10 cellular contexts compared by ENCODE assay signal in the genomic region with DNA sequence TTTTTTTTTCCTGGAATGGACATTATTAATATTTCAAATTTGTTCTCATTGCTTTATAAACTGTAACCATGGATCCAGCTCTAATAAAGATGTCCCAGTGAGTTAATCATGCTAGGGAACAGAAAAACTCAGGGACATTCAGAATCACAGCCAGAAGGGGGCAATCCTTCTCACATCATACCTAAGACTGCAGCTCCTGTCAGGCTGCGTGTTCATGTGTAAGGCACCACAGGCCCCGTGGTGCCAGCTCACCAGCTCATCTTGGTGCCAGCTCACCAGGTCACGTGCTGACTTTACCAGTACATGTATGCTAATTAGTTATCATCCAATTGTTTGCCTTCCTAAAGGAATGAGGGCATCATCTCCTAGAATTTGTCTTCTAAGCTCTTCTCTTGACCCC.
DNase-seq lines count a peak whose midpoint lies in the region; ATAC-seq and TF ChIP-seq lines count a peak whose summit lies in the region.
"Had no signal": no experiment of that assay in that cellular context is flagged by ENCODE, and none has a peak within 500 bp of the region (broad histone marks: within the 10 kb centered on the region; RNA-seq: fewer than 3 reads in every experiment).

No MANE protein-coding gene starts in this region.

- H3K4me1 ChIP-seq in DND-41 (ENCODE audit: insufficient read depth, low read length) = no peaks in the 10 kb centered on the region
- H3K4me1 ChIP-seq: SJCRH30 had no signal

- H3K9me3 ChIP-seq in DND-41 (ENCODE audit: insufficient read depth, low read length, severe bottlenecking) = no peaks in the 10 kb centered on the region
- H3K9me3 ChIP-seq: neutrophil, SJCRH30 had no signal

- peak; percentile 35 for TF ChIP-seq CTCF in DND-41 (IDR thresholded peaks at IDR 0.05; ENCODE audit: borderline replicate concordance, extremely low read depth, low read length, poor library complexity, severe bottlenecking)
- TF ChIP-seq CTCF in HFF-Myc (IDR thresholded peaks at IDR 0.05; ENCODE audit: low read depth, low read length, missing control alignments) = peak; percentile 40
- peak in 38 of 56 donors; percentile 12 to 49 (median 28) for TF ChIP-seq CTCF in dorsolateral prefrontal cortex (IDR thresholded peaks at IDR 0.05 in 54 of 56, conservative IDR thresholded peaks at IDR 0.05 in 2 of 56; ENCODE audit: low read depth in 1 of 56, partially characterized antibody in 56 of 56)

- H3K36me3 Mint-ChIP-seq in naive thymus-derived CD8-positive, alpha-beta T cell = no peaks in the 10 kb centered on the region

- no peak overlapping the region for H2AFZ ChIP-seq in DND-41 (ENCODE audit: low read depth, low read length)

- ATAC-seq in DND-41 (ENCODE audit: insufficient read depth, low read depth) (peak; percentile 50; the same call in 1 of the 3 replicates), GM18517 (IDR thresholded peaks at IDR 0.05; ENCODE audit: unreplicated experiment) (no peak)
- peak; percentile 37 to 42 for ATAC-seq in naive thymus-derived CD8-positive, alpha-beta T cell

- no peaks in the 10 kb centered on the region for H3K4me1 Mint-ChIP-seq in naive thymus-derived CD8-positive, alpha-beta T cell

- H3K27ac Mint-ChIP-seq in naive thymus-derived CD8-positive, alpha-beta T cell = no peak overlapping the region

- no peak overlapping the region for H3K9ac ChIP-seq in DND-41 (ENCODE audit: low read depth, low read length)

- no peak overlapping the region for H3K4me3 Mint-ChIP-seq in naive thymus-derived CD8-positive, alpha-beta T cell

- H3K27ac ChIP-seq in DND-41 (ENCODE audit: low read length) = no peak overlapping the region
- no peak overlapping the region for H3K27ac ChIP-seq in dorsolateral prefrontal cortex
- H3K27ac ChIP-seq: neutrophil, SJCRH30 had no signal

- no peaks in the 10 kb centered on the region for H3K9me3 Mint-ChIP-seq in naive thymus-derived CD8-positive, alpha-beta T cell

- H3K4me3 ChIP-seq in DND-41 (ENCODE audit: low read depth in 1 of 2, low read length in 2 of 2) (no peak overlapping the region), HFF-Myc (replicated peaks; ENCODE audit: low read depth, low read length) (no peak overlapping the region), dorsolateral prefrontal cortex (no peak overlapping the region)
- H3K4me3 ChIP-seq: SJCRH30 had no signal

- H3K4me2 ChIP-seq in DND-41 (ENCODE audit: insufficient read depth, low read length) = no peak overlapping the region

- no peak for DNase-seq in DND-41
- no peak for DNase-seq in HFF-Myc (ENCODE audit: extremely low read depth, low read depth)
- DNase-seq in NCI-H82 (lab: John Stamatoyannopoulos, UW) = peak; percentile 73
- no peak for DNase-seq in dorsolateral prefrontal cortex
- peak in 1 of 10 donors; percentile 8 for DNase-seq in naive thymus-derived CD8-positive, alpha-beta T cell
- no peak for DNase-seq in activated effector memory CD4-positive, alpha-beta T cell treated with anti-CD3 and anti-CD28 coated beads, Interleukin-2, amount 50 U/mL, for 16 hours
- no peak for DNase-seq in GDM1 (lab: John Stamatoyannopoulos, UW)

- no peaks in the 10 kb centered on the region for H3K79me2 ChIP-seq in DND-41 (ENCODE audit: insufficient read depth, low read length)

- H3K27me3 ChIP-seq in DND-41 (ENCODE audit: insufficient read depth, low read length, poor library complexity) (peaks cover 4% of the 10 kb centered on the region), dorsolateral prefrontal cortex (peaks cover 0 to 16% (median 0%) of the 10 kb centered on the region in 45 donors)
- H3K27me3 ChIP-seq: SJCRH30 had no signal

- H4K20me1 ChIP-seq in DND-41 (ENCODE audit: insufficient read depth, low read length) = no peaks in the 10 kb centered on the region

- H3K27me3 Mint-ChIP-seq in naive thymus-derived CD8-positive, alpha-beta T cell = peaks cover 6 to 20% (median 18%) of the 10 kb centered on the region in 5 donors

- no peaks in the 10 kb centered on the region for H3K36me3 ChIP-seq in DND-41 (ENCODE audit: insufficient read depth, low read length)
- H3K36me3 ChIP-seq: neutrophil, SJCRH30 had no signal

- intact Hi-C loops in dorsolateral prefrontal cortex (cut with DNase I) = no loop called here

- POLR2A ChIA-PET in naive thymus-derived CD8-positive, alpha-beta T cell (lab: Charles Lee) = no interaction called here
